37 cellular contexts compared by ENCODE assay signal in genomic region chr19:50410109-50410508, GRCh38. TPM values are rescaled to one million over a fixed set of nuclear protein-coding genes. Genes with fewer than 3 reads are reported as not detected.
"Had no signal": no experiment of that assay in that cellular context is flagged by ENCODE, and none has a peak within 500 bp of the region (broad histone marks: within the 10 kb centered on the region; RNA-seq: fewer than 3 reads in every experiment).

No MANE protein-coding gene starts in this region.

- H3K4me1 ChIP-seq: adrenal gland, body of pancreas had no signal

- H3K27ac Mint-ChIP-seq: activated B cell treated with CpG ODN at 0.5 μM for 24 hours; activated CD4-positive, alpha-beta memory T cell treated with anti-CD3 and anti-CD28 coated beads for 36 hours; activated CD8-positive, alpha-beta memory T cell treated with anti-CD3 and anti-CD28 coated beads, Interleukin-2, amount 10 ng/mL, durations not matched to agents 7 days and 5 days; activated CD8-positive, alpha-beta T cell treated with anti-CD3 and anti-CD28 coated beads, Interleukin-2, amount 10 ng/mL, durations not matched to agents 7 days and 5 days; activated naive CD4-positive, alpha-beta T cell treated with anti-CD3 and anti-CD28 coated beads for 36 hours; activated naive CD4-positive, alpha-beta T cell treated with anti-CD3 and anti-CD28 coated beads, Interleukin-2, amount 50 U/mL, for 24 hours; activated naive CD8-positive, alpha-beta T cell treated with anti-CD3 and anti-CD28 coated beads for 36 hours; activated naive CD8-positive, alpha-beta T cell treated with anti-CD3 and anti-CD28 coated beads, Interleukin-2, amount 50 U/mL, for 24 hours; activated T-helper 1 cell treated with anti-CD3 and anti-CD28 coated beads, Interleukin-12 subunit alpha, Interleukin-12 subunit beta, Interleukin-2, Interleukin-4 antibody, amounts not matched to agents 30 ng/mL and 10 ng/mL and 1 ng/mL, durations not matched to agents 14 hours and 24 hours and 36 hours; activated T-helper 2 cell treated with anti-CD3 and anti-CD28 coated beads, Interferon-gamma antibody, Interleukin-2, Interleukin-4, amounts not matched to agents 10 μg/mL and 5 μg/mL and 100 μg/mL, durations not matched to agents 14 hours and 24 hours and 36 hours; T-helper 17 cell; T-helper 2 cell treated with Interferon-gamma antibody and Interleukin-4, amounts not matched to agents 5 μg/mL and 100 μg/mL, for 36 hours had no signal

- H3K36me3 ChIP-seq: adrenal gland had no signal

- H3K27ac ChIP-seq: adrenal gland, body of pancreas, epithelial cell of prostate, esophagus squamous epithelium, gastroesophageal sphincter, heart right ventricle, WERI-Rb-1 had no signal

- H3K27me3 ChIP-seq: adrenal gland, body of pancreas, esophagus squamous epithelium, gastroesophageal sphincter, heart right ventricle had no signal

- H3K27me3 Mint-ChIP-seq: activated B cell treated with CpG ODN at 0.5 μM for 24 hours; activated CD4-positive, alpha-beta memory T cell treated with anti-CD3 and anti-CD28 coated beads for 36 hours; activated CD8-positive, alpha-beta memory T cell treated with anti-CD3 and anti-CD28 coated beads, Interleukin-2, amount 10 ng/mL, durations not matched to agents 7 days and 5 days; activated naive CD4-positive, alpha-beta T cell treated with anti-CD3 and anti-CD28 coated beads, Interleukin-2, amount 50 U/mL, for 24 hours; activated naive CD8-positive, alpha-beta T cell treated with anti-CD3 and anti-CD28 coated beads for 36 hours; activated naive CD8-positive, alpha-beta T cell treated with anti-CD3 and anti-CD28 coated beads, Interleukin-2, amount 50 U/mL, for 24 hours; T-helper 17 cell had no signal

- H3K9me3 ChIP-seq: adrenal gland, body of pancreas, esophagus squamous epithelium, gastroesophageal sphincter had no signal

- H3K4me1 Mint-ChIP-seq: activated CD8-positive, alpha-beta memory T cell treated with anti-CD3 and anti-CD28 coated beads, Interleukin-2, amount 10 ng/mL, durations not matched to agents 7 days and 5 days; activated naive CD8-positive, alpha-beta T cell treated with anti-CD3 and anti-CD28 coated beads for 36 hours; activated naive CD8-positive, alpha-beta T cell treated with anti-CD3 and anti-CD28 coated beads, Interleukin-2, amount 50 U/mL, for 24 hours had no signal

- ATAC-seq: activated CD4-positive, CD25-positive, alpha-beta regulatory T cell treated with anti-CD3 and anti-CD28 coated beads, Interleukin-2, amount 50 U/mL, for 24 hours; activated CD8-positive, alpha-beta memory T cell treated with anti-CD3 and anti-CD28 coated beads, Interleukin-2, amount 10 ng/mL, durations not matched to agents 7 days and 5 days; activated CD8-positive, alpha-beta T cell treated with anti-CD3 and anti-CD28 coated beads, Interleukin-2, amount 10 ng/mL, durations not matched to agents 7 days and 5 days; activated naive CD8-positive, alpha-beta T cell treated with anti-CD3 and anti-CD28 coated beads, Interleukin-2, amount 50 U/mL, for 24 hours; body of pancreas; gastroesophageal sphincter; heart right ventricle; T-helper 17 cell had no signal

- H3K9me3 Mint-ChIP-seq: activated B cell treated with CpG ODN at 0.5 μM for 24 hours; activated CD4-positive, alpha-beta memory T cell treated with anti-CD3 and anti-CD28 coated beads for 36 hours; activated naive CD4-positive, alpha-beta T cell treated with anti-CD3 and anti-CD28 coated beads for 36 hours; activated naive CD4-positive, alpha-beta T cell treated with anti-CD3 and anti-CD28 coated beads, Interleukin-2, amount 50 U/mL, for 24 hours; activated naive CD8-positive, alpha-beta T cell treated with anti-CD3 and anti-CD28 coated beads, Interleukin-2, amount 50 U/mL, for 24 hours; activated T-helper 1 cell treated with anti-CD3 and anti-CD28 coated beads, Interleukin-12 subunit alpha, Interleukin-12 subunit beta, Interleukin-2, Interleukin-4 antibody, amounts not matched to agents 30 ng/mL and 10 ng/mL and 1 ng/mL, durations not matched to agents 14 hours and 24 hours and 36 hours; activated T-helper 2 cell treated with anti-CD3 and anti-CD28 coated beads, Interferon-gamma antibody, Interleukin-2, Interleukin-4, amounts not matched to agents 10 μg/mL and 5 μg/mL and 100 μg/mL, durations not matched to agents 14 hours and 24 hours and 36 hours; T-helper 2 cell treated with Interferon-gamma antibody and Interleukin-4, amounts not matched to agents 5 μg/mL and 100 μg/mL, for 36 hours had no signal

- H3K4me3 Mint-ChIP-seq: activated B cell treated with CpG ODN at 0.5 μM for 24 hours; activated CD4-positive, alpha-beta memory T cell treated with anti-CD3 and anti-CD28 coated beads for 36 hours; activated CD8-positive, alpha-beta memory T cell treated with anti-CD3 and anti-CD28 coated beads, Interleukin-2, amount 10 ng/mL, durations not matched to agents 7 days and 5 days; activated CD8-positive, alpha-beta T cell treated with anti-CD3 and anti-CD28 coated beads, Interleukin-2, amount 10 ng/mL, durations not matched to agents 7 days and 5 days; activated naive CD4-positive, alpha-beta T cell treated with anti-CD3 and anti-CD28 coated beads for 36 hours; activated naive CD4-positive, alpha-beta T cell treated with anti-CD3 and anti-CD28 coated beads, Interleukin-2, amount 50 U/mL, for 24 hours; activated naive CD8-positive, alpha-beta T cell treated with anti-CD3 and anti-CD28 coated beads for 36 hours; activated naive CD8-positive, alpha-beta T cell treated with anti-CD3 and anti-CD28 coated beads, Interleukin-2, amount 50 U/mL, for 24 hours; activated T-helper 1 cell treated with anti-CD3 and anti-CD28 coated beads, Interleukin-12 subunit alpha, Interleukin-12 subunit beta, Interleukin-2, Interleukin-4 antibody, amounts not matched to agents 30 ng/mL and 10 ng/mL and 1 ng/mL, durations not matched to agents 14 hours and 24 hours and 36 hours; T-helper 17 cell; T-helper 2 cell treated with Interferon-gamma antibody and Interleukin-4, amounts not matched to agents 5 μg/mL and 100 μg/mL, for 36 hours had no signal

- H3K4me3 ChIP-seq: adrenal gland, body of pancreas, esophagus squamous epithelium, gastroesophageal sphincter, heart right ventricle had no signal

- DNase-seq: activated B cell treated with CpG ODN at 0.5 μM for 24 hours; activated CD4-positive, alpha-beta memory T cell treated with anti-CD3 and anti-CD28 coated beads for 36 hours; activated CD4-positive, alpha-beta T cell treated with anti-CD3 and anti-CD28 coated beads for 48 hours; activated CD8-positive, alpha-beta memory T cell treated with anti-CD3 and anti-CD28 coated beads, Interleukin-2, amount 10 ng/mL, durations not matched to agents 7 days and 5 days; activated CD8-positive, alpha-beta memory T cell treated with anti-CD3 and anti-CD28 coated beads, Interleukin-2, amount 50 U/mL, for 4 hours; activated CD8-positive, alpha-beta T cell treated with anti-CD3 and anti-CD28 coated beads, Interleukin-2, amount 10 ng/mL, durations not matched to agents 7 days and 5 days; activated effector memory CD4-positive, alpha-beta T cell treated with anti-CD3 and anti-CD28 coated beads, Interleukin-2, amount 50 U/mL, for 16 hours; activated naive CD4-positive, alpha-beta T cell treated with anti-CD3 and anti-CD28 coated beads for 36 hours; activated naive CD8-positive, alpha-beta T cell treated with anti-CD3 and anti-CD28 coated beads for 36 hours; activated naive CD8-positive, alpha-beta T cell treated with anti-CD3 and anti-CD28 coated beads, Interleukin-2, amount 50 U/mL, for 24 hours; activated T-cell treated with anti-CD3 and anti-CD28 coated beads, Interleukin-2, amount 50 U/mL, for 1 hour; activated T-cell treated with anti-CD3 and anti-CD28 coated beads, Interleukin-2, amount 50 U/mL, for 48 hours; adrenal gland; amygdala; body of pancreas; caudate nucleus; effector CD8-positive, alpha-beta T cell; esophagus squamous epithelium; foreskin melanocyte; heart right ventricle; T-helper 17 cell; T1000; WERI-Rb-1 had no signal

RNA-seq across cellular contexts. Expression of gene SPIB, which starts 8.6 kb away (rescaled TPM):
- total RNA-seq: chondrocyte, dermis microvascular lymphatic vessel endothelial cell, endothelial cell of umbilical vein, fibroblast of lung, fibroblast of villous mesenchyme, gastroesophageal sphincter, glomerular endothelial cell had no signal
- polyA plus RNA-seq: endothelial cell of umbilical vein, fibroblast of lung had no signal

RNA-seq across cellular contexts. Expression of gene MYBPC2, which starts 22.6 kb away (rescaled TPM):
- total RNA-seq: activated CD8-positive, alpha-beta memory T cell treated with anti-CD3 and anti-CD28 coated beads, Interleukin-2, amount 10 ng/mL, durations not matched to agents 7 days and 5 days; activated CD8-positive, alpha-beta T cell treated with anti-CD3 and anti-CD28 coated beads, Interleukin-2, amount 10 ng/mL, durations not matched to agents 7 days and 5 days; aorta; body of pancreas; chondrocyte; endothelial cell of umbilical vein; fibroblast of villous mesenchyme; gastroesophageal sphincter; glomerular endothelial cell had no signal
- polyA plus RNA-seq: fibroblast of lung had no signal

RNA-seq across cellular contexts. Expression of gene NAPSA, which starts 44.7 kb away (rescaled TPM):
- total RNA-seq: endothelial cell of umbilical vein had no signal
